8 cellular contexts compared by ENCODE assay signal in the genomic region with DNA sequence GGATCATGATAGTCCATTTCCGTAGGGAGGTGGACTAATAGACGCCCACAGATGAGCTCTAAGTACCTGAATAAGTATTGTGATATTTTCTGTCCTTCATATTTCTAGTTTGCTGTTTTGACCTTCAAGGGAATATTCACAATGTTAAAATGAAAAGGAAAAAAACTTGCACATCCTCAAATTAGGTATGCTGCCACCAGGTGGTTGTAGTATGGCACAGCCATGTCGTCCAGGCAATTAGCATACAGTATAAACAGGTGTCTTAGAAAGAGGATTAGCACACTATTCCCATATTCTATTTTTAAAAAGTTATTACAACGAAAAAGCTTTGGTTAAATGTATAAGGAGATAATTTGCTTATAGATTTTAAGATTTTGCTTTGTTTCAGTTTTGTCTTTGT.
DNase-seq lines count a peak whose midpoint lies in the region; ATAC-seq and TF ChIP-seq lines count a peak whose summit lies in the region.

No MANE protein-coding gene starts in this region.

- DNase-seq in heart left ventricle, result no peak
- DNase-seq in Right ventricle myocardium superior, result no peak
- DNase-seq in NCI-H2171 (lab: John Stamatoyannopoulos, UW), result peak; percentile 15
- DNase-seq in cerebellar cortex (ENCODE audit: low spot score), result peak; percentile 10
- DNase-seq in tibial artery, result no peak

- no peaks in the 10 kb centered on the region for H3F3A ChIP-seq in neural cell (ENCODE audit: insufficient read depth, low read length, poor library complexity, severe bottlenecking)

- WGBS in heart left ventricle, 4 donors, result 50 to 67% (median 52%) methylated on average over 4 of the region's 4 CpGs

- TF ChIP-seq POLR2A in heart left ventricle (IDR thresholded peaks at IDR 0.05), result no peak

- H3K4me2 ChIP-seq in neural cell (ENCODE audit: low read length), result no peak overlapping the region

- TF ChIP-seq RAD21 in neural cell (conservative IDR thresholded peaks at IDR 0.05), result no peak

- H3K4me1 ChIP-seq in heart left ventricle (no peaks in the 10 kb centered on the region), tibial artery (no peaks in the 10 kb centered on the region)

- H3K36me3 ChIP-seq in heart left ventricle (no peaks in the 10 kb centered on the region), neural cell (ENCODE audit: insufficient read depth, low read length) (no peaks in the 10 kb centered on the region), tibial artery (no peaks in the 10 kb centered on the region)

- TF ChIP-seq EP300 in neural cell (conservative IDR thresholded peaks at IDR 0.05; ENCODE audit: poor library complexity, severe bottlenecking), result no peak

- H3K27ac ChIP-seq in heart left ventricle (no peak overlapping the region), neural cell (ENCODE audit: low read length) (no peak overlapping the region), tibial artery (no peak overlapping the region)

- H3K9ac ChIP-seq in neural cell (ENCODE audit: low read length), result no peak overlapping the region

- H3K4me3 ChIP-seq in heart left ventricle (no peak overlapping the region), neural cell (ENCODE audit: low read length) (no peak overlapping the region), tibial artery (no peak overlapping the region)

- ATAC-seq in heart left ventricle, result no peak
- no peak for ATAC-seq in Right ventricle myocardium superior (ENCODE audit: poor library complexity)
- peak; percentile 59 for ATAC-seq in HG02588 (IDR thresholded peaks at IDR 0.05; ENCODE audit: unreplicated experiment)
- no peak for ATAC-seq in GM19452 (IDR thresholded peaks at IDR 0.05; ENCODE audit: unreplicated experiment)

- H2AFZ ChIP-seq in neural cell (ENCODE audit: low read depth, low read length), result no peak overlapping the region

- no peaks in the 10 kb centered on the region for H4K20me1 ChIP-seq in neural cell (ENCODE audit: insufficient read depth)

- no peaks in the 10 kb centered on the region for H3K79me2 ChIP-seq in neural cell (replicated peaks; ENCODE audit: insufficient read depth, low read length)

- no peaks in the 10 kb centered on the region for H3K9me2 ChIP-seq in neural cell (ENCODE audit: insufficient read depth, low read length)

- TF ChIP-seq CTCF in heart left ventricle (IDR thresholded peaks at IDR 0.05) (peak in 11 of 12 donors; percentile 19 to 52 (median 35)), neural cell (IDR thresholded peaks at IDR 0.05; ENCODE audit: poor library complexity, severe bottlenecking) (peak; percentile 29), tibial artery (IDR thresholded peaks at IDR 0.05) (peak in 1 of 2 experiments; percentile 15)

- no peaks in the 10 kb centered on the region for H3K9me3 ChIP-seq in heart left ventricle
- H3K9me3 ChIP-seq in neural cell (ENCODE audit: low read length), result no peaks in the 10 kb centered on the region
- no peaks in the 10 kb centered on the region for H3K9me3 ChIP-seq in tibial artery

- intact Hi-C loops in heart left ventricle (cut with DNase I), result loop anchor here in 2 of 10 donors (10.0 kb wide), 1 partner anchor 921 kb away; no protein-coding TSS in a partner anchor
- intact Hi-C loops in Right ventricle myocardium superior (cut with DNase I), result no loop called here
- intact Hi-C loops in tibial artery (cut with DNase I; ENCODE audit: low total_unique reads), result no loop called here

- H3K27me3 ChIP-seq in heart left ventricle, result no peaks in the 10 kb centered on the region
- H3K27me3 ChIP-seq in neural cell (ENCODE audit: insufficient read depth, low read depth, low read length), result no peaks in the 10 kb centered on the region
- no peaks in the 10 kb centered on the region for H3K27me3 ChIP-seq in tibial artery

TF ChIP-seq in neural cell, 6 proteins besides CTCF, POLR2A, EP300 and RAD21:
- TF ChIP-seq MXI1 (conservative IDR thresholded peaks at IDR 0.05; ENCODE audit: poor library complexity, severe bottlenecking) (no peak), EZH2 (IDR thresholded peaks at IDR 0.05; ENCODE audit: borderline replicate concordance, insufficient read depth, low read length, poor library complexity, severe bottlenecking) (no peak), SMC3 (conservative IDR thresholded peaks at IDR 0.05; ENCODE audit: poor library complexity) (no peak), TAF1 (IDR thresholded peaks at IDR 0.05; ENCODE audit: low read depth) (no peak), POLR2AphosphoS5 (IDR thresholded peaks at IDR 0.05) (no peak)
- TF ChIP-seq, protein P1, sequence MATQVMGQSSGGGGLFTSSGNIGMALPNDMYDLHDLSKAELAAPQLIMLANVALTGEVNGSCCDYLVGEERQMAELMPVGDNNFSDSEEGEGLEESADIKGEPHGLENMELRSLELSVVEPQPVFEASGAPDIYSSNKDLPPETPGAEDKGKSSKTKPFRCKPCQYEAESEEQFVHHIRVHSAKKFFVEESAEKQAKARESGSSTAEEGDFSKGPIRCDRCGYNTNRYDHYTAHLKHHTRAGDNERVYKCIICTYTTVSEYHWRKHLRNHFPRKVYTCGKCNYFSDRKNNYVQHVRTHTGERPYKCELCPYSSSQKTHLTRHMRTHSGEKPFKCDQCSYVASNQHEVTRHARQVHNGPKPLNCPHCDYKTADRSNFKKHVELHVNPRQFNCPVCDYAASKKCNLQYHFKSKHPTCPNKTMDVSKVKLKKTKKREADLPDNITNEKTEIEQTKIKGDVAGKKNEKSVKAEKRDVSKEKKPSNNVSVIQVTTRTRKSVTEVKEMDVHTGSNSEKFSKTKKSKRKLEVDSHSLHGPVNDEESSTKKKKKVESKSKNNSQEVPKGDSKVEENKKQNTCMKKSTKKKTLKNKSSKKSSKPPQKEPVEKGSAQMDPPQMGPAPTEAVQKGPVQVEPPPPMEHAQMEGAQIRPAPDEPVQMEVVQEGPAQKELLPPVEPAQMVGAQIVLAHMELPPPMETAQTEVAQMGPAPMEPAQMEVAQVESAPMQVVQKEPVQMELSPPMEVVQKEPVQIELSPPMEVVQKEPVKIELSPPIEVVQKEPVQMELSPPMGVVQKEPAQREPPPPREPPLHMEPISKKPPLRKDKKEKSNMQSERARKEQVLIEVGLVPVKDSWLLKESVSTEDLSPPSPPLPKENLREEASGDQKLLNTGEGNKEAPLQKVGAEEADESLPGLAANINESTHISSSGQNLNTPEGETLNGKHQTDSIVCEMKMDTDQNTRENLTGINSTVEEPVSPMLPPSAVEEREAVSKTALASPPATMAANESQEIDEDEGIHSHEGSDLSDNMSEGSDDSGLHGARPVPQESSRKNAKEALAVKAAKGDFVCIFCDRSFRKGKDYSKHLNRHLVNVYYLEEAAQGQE (IDR thresholded peaks at IDR 0.05; ENCODE audit: borderline replicate concordance), result no peak

Comparison
In these comparisons a context has a peak if more than half of its experiments do, and no peak if none do; other contexts are left out.
1. DNase-seq: peak in NCI-H2171 (single experiment) and cerebellar cortex (single experiment); none in heart left ventricle (0 of 5), Right ventricle myocardium superior (single experiment) and tibial artery (0 of 2).